37 cellular contexts compared by ENCODE assay signal in genomic region chr16:61798741-61799140, GRCh38.
"Had no signal": no experiment of that assay in that cellular context is flagged by ENCODE, and none has a peak within 500 bp of the region (broad histone marks: within the 10 kb centered on the region; RNA-seq: fewer than 3 reads in every experiment).

No MANE protein-coding gene starts in this region.

- FAIRE-seq: keratinocyte, pancreas had no signal

- ATAC-seq: activated CD8-positive, alpha-beta memory T cell treated with anti-CD3 and anti-CD28 coated beads, Interleukin-2, amount 10 ng/mL, durations not matched to agents 7 days and 5 days; activated CD8-positive, alpha-beta T cell treated with anti-CD3 and anti-CD28 coated beads, Interleukin-2, amount 10 ng/mL, durations not matched to agents 7 days and 5 days; activated naive CD4-positive, alpha-beta T cell treated with anti-CD3 and anti-CD28 coated beads, Interleukin-2, amount 50 U/mL, for 72 hours; body of pancreas; effector memory CD8-positive, alpha-beta T cell; gastrocnemius medialis; left cardiac atrium; left ventricle myocardium superior; pancreas; sciatic nerve; stimulated activated memory B cell treated with anti-CD40 and anti-IgM and Interleukin-4, amounts not matched to agents 10 μg/mL and 1 μg/mL and 100 μg/mL, for 72 hours; stimulated activated naive CD8-positive, alpha-beta T cell treated with anti-CD3 and anti-CD28 coated beads, Interleukin-15, amount 100 ng/mL, for 72 hours had no signal

- H3K27me3 ChIP-seq: body of pancreas, cardiac muscle cell, gastrocnemius medialis, hepatocyte, neutrophil, pancreas, upper lobe of left lung, vagina had no signal

- H3K27me3 Mint-ChIP-seq: activated B cell treated with CpG ODN at 0.5 μM for 24 hours; activated CD8-positive, alpha-beta memory T cell treated with anti-CD3 and anti-CD28 coated beads, Interleukin-2, amount 10 ng/mL, durations not matched to agents 7 days and 5 days; effector memory CD8-positive, alpha-beta T cell; naive B cell; stimulated activated memory B cell treated with anti-CD40 and anti-IgM and Interleukin-4, amounts not matched to agents 10 μg/mL and 1 μg/mL and 100 μg/mL, for 72 hours; stimulated activated naive CD8-positive, alpha-beta T cell treated with anti-CD3 and anti-CD28 coated beads, Interleukin-15, amount 100 ng/mL, for 72 hours had no signal

- DNase-seq: activated B cell treated with CpG ODN at 0.5 μM for 24 hours; activated CD8-positive, alpha-beta memory T cell treated with anti-CD3 and anti-CD28 coated beads, Interleukin-2, amount 10 ng/mL, durations not matched to agents 7 days and 5 days; activated CD8-positive, alpha-beta T cell treated with anti-CD3 and anti-CD28 coated beads, Interleukin-2, amount 10 ng/mL, durations not matched to agents 7 days and 5 days; activated naive CD4-positive, alpha-beta T cell; activated T-cell treated with anti-CD3 and anti-CD28 coated beads, Interleukin-2, amount 50 U/mL, for 48 hours; anterior cingulate cortex; body of pancreas; cerebellar nuclear complex; cortex of kidney; effector memory CD8-positive, alpha-beta T cell; erythroblast; gastrocnemius medialis; glutamatergic neuron; left cardiac atrium; left ventricle myocardium superior; naive B cell; nephron progenitor cell; pancreas; retina; stimulated activated CD4-positive, alpha-beta T cell treated with anti-CD3 and anti-CD28 coated beads, Interleukin-1b, Interleukin-23, amount 100 ng/mL, for 48 hours; stimulated activated CD4-positive, alpha-beta T cell treated with anti-CD3 and anti-CD28 coated beads, Interleukin-4, amount 100 ng/mL, for 4 hours; stimulated activated CD8-positive, alpha-beta memory T cell treated with anti-CD3 and anti-CD28 coated beads, Interleukin-4, amount 100 ng/mL, for 48 hours; stimulated activated naive CD8-positive, alpha-beta T cell treated with anti-CD3 and anti-CD28 coated beads, Interleukin-15, amount 100 ng/mL, for 72 hours; substantia nigra; upper lobe of left lung had no signal

- H2AFZ ChIP-seq: hepatocyte had no signal

- H3K9me3 ChIP-seq: body of pancreas, gastrocnemius medialis, neutrophil, pancreas, prostate gland, upper lobe of left lung, vagina had no signal

- H3K79me2 ChIP-seq: hepatocyte had no signal

- H3K4me3 Mint-ChIP-seq: activated B cell treated with CpG ODN at 0.5 μM for 24 hours; activated CD8-positive, alpha-beta memory T cell treated with anti-CD3 and anti-CD28 coated beads, Interleukin-2, amount 10 ng/mL, durations not matched to agents 7 days and 5 days; activated CD8-positive, alpha-beta T cell treated with anti-CD3 and anti-CD28 coated beads, Interleukin-2, amount 10 ng/mL, durations not matched to agents 7 days and 5 days; effector memory CD8-positive, alpha-beta T cell; naive B cell; nephron progenitor cell; stimulated activated memory B cell treated with anti-CD40 and anti-IgM and Interleukin-4, amounts not matched to agents 10 μg/mL and 1 μg/mL and 100 μg/mL, for 72 hours; stimulated activated naive CD8-positive, alpha-beta T cell treated with anti-CD3 and anti-CD28 coated beads, Interleukin-15, amount 100 ng/mL, for 72 hours; T-helper 2 cell treated with Interferon-gamma antibody and Interleukin-4, amounts not matched to agents 5 μg/mL and 100 μg/mL, for 36 hours had no signal

- H3K36me3 Mint-ChIP-seq: activated CD8-positive, alpha-beta memory T cell treated with anti-CD3 and anti-CD28 coated beads, Interleukin-2, amount 10 ng/mL, durations not matched to agents 7 days and 5 days; naive B cell; stimulated activated memory B cell treated with anti-CD40 and anti-IgM and Interleukin-4, amounts not matched to agents 10 μg/mL and 1 μg/mL and 100 μg/mL, for 72 hours had no signal

- H3K36me3 ChIP-seq: cardiac muscle cell, gastrocnemius medialis, neutrophil, pancreas, prostate gland, upper lobe of left lung, vagina had no signal

- H3K4me3 ChIP-seq: body of pancreas, cardiac muscle cell, gastrocnemius medialis, hepatocyte, pancreas, prostate gland, smooth muscle cell, upper lobe of left lung, vagina had no signal

- H3K4me2 ChIP-seq: hepatocyte, smooth muscle cell had no signal

- H3K4me1 Mint-ChIP-seq: activated B cell treated with CpG ODN at 0.5 μM for 24 hours; activated CD8-positive, alpha-beta memory T cell treated with anti-CD3 and anti-CD28 coated beads, Interleukin-2, amount 10 ng/mL, durations not matched to agents 7 days and 5 days; naive B cell; nephron progenitor cell; stimulated activated memory B cell treated with anti-CD40 and anti-IgM and Interleukin-4, amounts not matched to agents 10 μg/mL and 1 μg/mL and 100 μg/mL, for 72 hours; stimulated activated naive CD8-positive, alpha-beta T cell treated with anti-CD3 and anti-CD28 coated beads, Interleukin-15, amount 100 ng/mL, for 72 hours had no signal

- H3K27ac Mint-ChIP-seq: activated B cell treated with CpG ODN at 0.5 μM for 24 hours; activated CD8-positive, alpha-beta memory T cell treated with anti-CD3 and anti-CD28 coated beads, Interleukin-2, amount 10 ng/mL, durations not matched to agents 7 days and 5 days; activated CD8-positive, alpha-beta T cell treated with anti-CD3 and anti-CD28 coated beads, Interleukin-2, amount 10 ng/mL, durations not matched to agents 7 days and 5 days; activated naive CD4-positive, alpha-beta T cell treated with anti-CD3 and anti-CD28 coated beads, Interleukin-2, amount 50 U/mL, for 72 hours; activated T-helper 2 cell treated with anti-CD3 and anti-CD28 coated beads, Interferon-gamma antibody, Interleukin-2, Interleukin-4, amounts not matched to agents 10 μg/mL and 5 μg/mL and 100 μg/mL, durations not matched to agents 14 hours and 24 hours and 36 hours; effector memory CD8-positive, alpha-beta T cell; naive B cell; nephron progenitor cell; stimulated activated memory B cell treated with anti-CD40 and anti-IgM and Interleukin-4, amounts not matched to agents 10 μg/mL and 1 μg/mL and 100 μg/mL, for 72 hours; stimulated activated naive CD8-positive, alpha-beta T cell treated with anti-CD3 and anti-CD28 coated beads, Interleukin-15, amount 100 ng/mL, for 72 hours; T-helper 2 cell treated with Interferon-gamma antibody and Interleukin-4, amounts not matched to agents 5 μg/mL and 100 μg/mL, for 36 hours had no signal

- H3K4me1 ChIP-seq: body of pancreas, gastrocnemius medialis, pancreas, prostate gland, upper lobe of left lung, vagina had no signal

- H3K27ac ChIP-seq: body of pancreas, cardiac muscle cell, gastrocnemius medialis, hepatocyte, neutrophil, pancreas, prostate gland, upper lobe of left lung, vagina had no signal
